1 cellular context compared by ENCODE assay signal in the genomic region with DNA sequence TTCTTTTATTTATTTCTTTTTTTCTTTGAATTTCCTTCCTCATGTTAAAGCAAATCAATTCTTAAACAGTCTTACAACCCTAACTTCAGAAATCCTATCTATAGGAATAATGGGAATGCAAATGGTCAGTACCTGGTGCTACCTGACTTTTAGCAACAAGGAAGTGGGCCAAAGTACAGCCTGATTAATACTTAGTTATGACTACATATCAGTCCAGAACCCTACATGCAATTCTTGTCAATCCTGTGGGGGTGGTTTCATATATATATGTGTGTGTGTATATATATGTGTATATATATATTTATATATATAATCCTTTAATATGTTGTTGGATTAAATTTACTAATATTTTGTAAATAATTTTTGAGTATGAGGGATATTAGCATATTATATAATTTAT.
TF ChIP-seq lines count a peak whose summit lies in the region.

No MANE protein-coding gene starts in this region.

TF ChIP-seq in GM12878, 131 proteins besides CTCF, POLR2A, EP300 and RAD21 (continued from another document):
- TF ChIP-seq, protein P1, sequence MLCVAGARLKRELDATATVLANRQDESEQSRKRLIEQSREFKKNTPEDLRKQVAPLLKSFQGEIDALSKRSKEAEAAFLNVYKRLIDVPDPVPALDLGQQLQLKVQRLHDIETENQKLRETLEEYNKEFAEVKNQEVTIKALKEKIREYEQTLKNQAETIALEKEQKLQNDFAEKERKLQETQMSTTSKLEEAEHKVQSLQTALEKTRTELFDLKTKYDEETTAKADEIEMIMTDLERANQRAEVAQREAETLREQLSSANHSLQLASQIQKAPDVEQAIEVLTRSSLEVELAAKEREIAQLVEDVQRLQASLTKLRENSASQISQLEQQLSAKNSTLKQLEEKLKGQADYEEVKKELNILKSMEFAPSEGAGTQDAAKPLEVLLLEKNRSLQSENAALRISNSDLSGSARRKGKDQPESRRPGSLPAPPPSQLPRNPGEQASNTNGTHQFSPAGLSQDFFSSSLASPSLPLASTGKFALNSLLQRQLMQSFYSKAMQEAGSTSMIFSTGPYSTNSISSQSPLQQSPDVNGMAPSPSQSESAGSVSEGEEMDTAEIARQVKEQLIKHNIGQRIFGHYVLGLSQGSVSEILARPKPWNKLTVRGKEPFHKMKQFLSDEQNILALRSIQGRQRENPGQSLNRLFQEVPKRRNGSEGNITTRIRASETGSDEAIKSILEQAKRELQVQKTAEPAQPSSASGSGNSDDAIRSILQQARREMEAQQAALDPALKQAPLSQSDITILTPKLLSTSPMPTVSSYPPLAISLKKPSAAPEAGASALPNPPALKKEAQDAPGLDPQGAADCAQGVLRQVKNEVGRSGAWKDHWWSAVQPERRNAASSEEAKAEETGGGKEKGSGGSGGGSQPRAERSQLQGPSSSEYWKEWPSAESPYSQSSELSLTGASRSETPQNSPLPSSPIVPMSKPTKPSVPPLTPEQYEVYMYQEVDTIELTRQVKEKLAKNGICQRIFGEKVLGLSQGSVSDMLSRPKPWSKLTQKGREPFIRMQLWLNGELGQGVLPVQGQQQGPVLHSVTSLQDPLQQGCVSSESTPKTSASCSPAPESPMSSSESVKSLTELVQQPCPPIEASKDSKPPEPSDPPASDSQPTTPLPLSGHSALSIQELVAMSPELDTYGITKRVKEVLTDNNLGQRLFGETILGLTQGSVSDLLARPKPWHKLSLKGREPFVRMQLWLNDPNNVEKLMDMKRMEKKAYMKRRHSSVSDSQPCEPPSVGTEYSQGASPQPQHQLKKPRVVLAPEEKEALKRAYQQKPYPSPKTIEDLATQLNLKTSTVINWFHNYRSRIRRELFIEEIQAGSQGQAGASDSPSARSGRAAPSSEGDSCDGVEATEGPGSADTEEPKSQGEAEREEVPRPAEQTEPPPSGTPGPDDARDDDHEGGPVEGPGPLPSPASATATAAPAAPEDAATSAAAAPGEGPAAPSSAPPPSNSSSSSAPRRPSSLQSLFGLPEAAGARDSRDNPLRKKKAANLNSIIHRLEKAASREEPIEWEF (IDR thresholded peaks at IDR 0.05; ENCODE audit: insufficient replicate concordance, low read depth, low read length): no peak
- TF ChIP-seq DPF2 (IDR thresholded peaks at IDR 0.05) (no peak), HCFC1 (IDR thresholded peaks at IDR 0.05; ENCODE audit: low read length) (no peak), ZNF24 (IDR thresholded peaks at IDR 0.05) (no peak), MTA3 (IDR thresholded peaks at IDR 0.05; ENCODE audit: borderline replicate concordance, low read length) (no peak), PRDM15 (CRISPR knock-in tag; IDR thresholded peaks at IDR 0.05) (no peak), RBBP5 (conservative IDR thresholded peaks at IDR 0.05) (no peak), FOXM1 (IDR thresholded peaks at IDR 0.05; ENCODE audit: low read depth, low read length) (no peak)
